Comparison of ENCODE assay signal across 15 cellular contexts in genomic region chr10:4383683-4384082, GRCh38.
DNase-seq lines count a peak whose midpoint lies in the region; ATAC-seq, FAIRE-seq and TF ChIP-seq lines count a peak whose summit lies in the region.
"Had no signal": no experiment of that assay in that cellular context is flagged by ENCODE, and none has a peak within 500 bp of the region (broad histone marks: within the 10 kb centered on the region; RNA-seq: fewer than 3 reads in every experiment).

No MANE protein-coding gene starts in this region.

- no peak for TF ChIP-seq POLR2A in gastroesophageal sphincter (IDR thresholded peaks at IDR 0.05)

- TF ChIP-seq EP300 in gastroesophageal sphincter (IDR thresholded peaks at IDR 0.05) = no peak

- H3K27me3 ChIP-seq in brain microvascular endothelial cell (replicated peaks) (no peaks in the 10 kb centered on the region), gastroesophageal sphincter (no peaks in the 10 kb centered on the region)
- H3K27me3 ChIP-seq: heart right ventricle had no signal

- 19 to 23% methylated on average over 4 of the region's 4 CpGs for WGBS in gastroesophageal sphincter (ENCODE audit: low coverage in 1 of 2), 2 donors

- FAIRE-seq in D721Med (lab: Jason Lieb, UNC) = no peak

- H3K9me3 ChIP-seq in gastroesophageal sphincter = no peaks in the 10 kb centered on the region
- H3K9me3 ChIP-seq: heart right ventricle had no signal

- peaks cover 0 to 21% (median 2%) of the 10 kb centered on the region in 3 donors for H3K4me1 ChIP-seq in gastroesophageal sphincter

- TF ChIP-seq CTCF in brain microvascular endothelial cell (IDR thresholded peaks at IDR 0.05; ENCODE audit: low read depth, low read length, missing control alignments) (no peak), gastroesophageal sphincter (IDR thresholded peaks at IDR 0.05) (no peak), D721Med (IDR thresholded peaks at IDR 0.05; ENCODE audit: insufficient read depth, missing control alignments) (no peak)

- peak overlapping the region; percentile 52 for H3K27ac ChIP-seq in brain microvascular endothelial cell
- H3K27ac ChIP-seq in gastroesophageal sphincter = peak overlapping the region in 3 of 4 donors; percentile 6 to 46 (median 45)
- H3K27ac ChIP-seq: heart right ventricle had no signal

- in situ Hi-C loops in brain microvascular endothelial cell (cut with HindIII; ENCODE audit: low pct_ligation_motif_present, low sequenced_read_pairs) = no loop called here

- ATAC-seq in gastroesophageal sphincter (no peak), GM21515 (IDR thresholded peaks at IDR 0.05; ENCODE audit: unreplicated experiment) (no peak), GM18517 (IDR thresholded peaks at IDR 0.05; ENCODE audit: unreplicated experiment) (no peak)
- ATAC-seq: heart right ventricle; left lobe of liver; Right ventricle myocardium inferior; stimulated activated memory B cell treated with anti-CD40 and anti-IgM and Interleukin-4, amounts not matched to agents 10 μg/mL and 1 μg/mL and 100 μg/mL, for 72 hours had no signal

- H3K36me3 ChIP-seq in brain microvascular endothelial cell (replicated peaks) = no peaks in the 10 kb centered on the region
- no peaks in the 10 kb centered on the region for H3K36me3 ChIP-seq in gastroesophageal sphincter
- H3K36me3 ChIP-seq: heart right ventricle had no signal

- no peak overlapping the region for H3K4me3 ChIP-seq in brain microvascular endothelial cell (ENCODE audit: low read depth, low read length)
- peak overlapping the region in 1 of 2 donors; percentile 5 for H3K4me3 ChIP-seq in gastroesophageal sphincter
- H3K4me3 ChIP-seq: heart right ventricle had no signal

- DNase-seq in AG20443 (ENCODE audit: low spot score) (peak; percentile 21), brain microvascular endothelial cell (no peak), renal cortical epithelial cell (ENCODE audit: low read depth) (peak; percentile 32), D721Med (ENCODE audit: insufficient read length, low spot score) (no peak), NCI-H69 (lab: John Stamatoyannopoulos, UW) (no peak)
- DNase-seq: activated CD4-positive, alpha-beta T cell treated with anti-CD3 and anti-CD28 coated beads, Interleukin-2, amount 50 U/mL, for 48 hours; DMS79; heart right ventricle; NCI-H2227 treated with DMSO at 0.1 percent for 48 hours had no signal

Comparison
In these comparisons a context has a peak if more than half of its experiments do, and no peak if none do; other contexts are left out.
1. DNase-seq: peak in AG20443 (single experiment) and renal cortical epithelial cell (single experiment); none in brain microvascular endothelial cell (single experiment), D721Med (single experiment) and NCI-H69 (single experiment).